8 cellular contexts compared by ENCODE assay signal in the genomic region with DNA sequence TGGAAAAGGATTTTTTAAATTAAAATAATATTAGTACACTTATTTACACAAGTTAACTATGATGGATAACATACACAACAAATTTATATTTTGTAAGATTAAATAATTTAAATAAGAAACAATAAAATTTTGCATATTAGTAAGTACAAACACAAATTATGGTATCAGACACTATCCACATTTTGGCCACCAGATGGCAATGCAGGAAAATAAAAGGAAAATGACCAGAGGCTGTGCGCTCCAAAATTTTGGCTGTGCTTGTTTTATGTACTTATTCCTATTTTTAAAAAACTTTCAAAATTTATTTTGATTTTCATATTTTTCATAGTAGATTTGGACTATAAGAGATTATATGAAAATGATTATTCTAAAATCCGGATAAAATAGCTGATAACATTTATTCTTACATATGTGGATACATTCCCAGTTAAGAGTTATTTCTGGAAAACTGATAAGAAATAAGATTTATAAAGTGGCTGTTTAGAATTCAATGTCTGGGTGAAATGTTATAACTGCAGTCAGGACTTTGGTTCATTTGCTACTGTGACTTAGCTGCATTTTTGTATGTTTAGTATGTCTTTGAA.
DNase-seq lines count a peak whose midpoint lies in the region; TF ChIP-seq lines count a peak whose summit lies in the region.

No MANE protein-coding gene starts in this region.

- H3K9me3 ChIP-seq in SK-N-MC (ENCODE audit: low read depth, low read length), result no peaks in the 10 kb centered on the region

- H3K9ac ChIP-seq in SK-N-MC (ENCODE audit: insufficient read length), result no peak overlapping the region

- peak; percentile 63 for DNase-seq in EH (ENCODE audit: low read depth)
- peak; percentile 46 for DNase-seq in H4 (ENCODE audit: low spot score)
- peak; percentile 70 for DNase-seq in NCI-H1092 treated with DMSO at 0.1 percent for 48 hours (lab: John Stamatoyannopoulos, UW)
- peak; percentile 57 for DNase-seq in SK-N-MC (ENCODE audit: low read depth, low spot score)
- DNase-seq in fibroblast of the aortic adventitia (ENCODE audit: low read depth), result peak; percentile 83
- DNase-seq in putamen (ENCODE audit: low spot score), result peak; percentile 69
- no peak for DNase-seq in stimulated activated CD4-positive, alpha-beta T cell treated with anti-CD3 and anti-CD28 coated beads, Interleukin-4, amount 100 ng/mL, for 1 hour
- no peak for DNase-seq in germinal center (ENCODE audit: low spot score)

- peak overlapping the region; percentile 71; the same call in 1 of the 2 replicates for H3K27ac ChIP-seq in SK-N-MC

- H3K36me3 ChIP-seq in SK-N-MC (ENCODE audit: insufficient read depth, low read length), result no peaks in the 10 kb centered on the region

- no peak overlapping the region for H3K4me3 ChIP-seq in SK-N-MC
- H3K4me3 ChIP-seq in fibroblast of the aortic adventitia (ENCODE audit: low read depth, low read length), result no peak overlapping the region

- TF ChIP-seq CTCF in fibroblast of the aortic adventitia (IDR thresholded peaks at IDR 0.05; ENCODE audit: insufficient read depth, low read length), result peak; percentile 55

Comparison
In these comparisons a context has a peak if more than half of its experiments do, and no peak if none do; other contexts are left out.
1. DNase-seq: peak in EH (single experiment), H4 (single experiment), NCI-H1092 treated with DMSO at 0.1 percent for 48 hours (single experiment), SK-N-MC (single experiment), fibroblast of the aortic adventitia (single experiment) and putamen (single experiment); none in stimulated activated CD4-positive, alpha-beta T cell treated with anti-CD3 and anti-CD28 coated beads, Interleukin-4, amount 100 ng/mL, for 1 hour (single experiment) and germinal center (single experiment).